ENCODE assay signal across 1 cellular context in genomic region chr3:192409203-192409837, GRCh38.
TF ChIP-seq lines count a peak whose summit lies in the region.

No MANE protein-coding gene starts in this region.

TF ChIP-seq in HEK293, 187 proteins besides CTCF, POLR2A, EP300 and RAD21 (continued from another document and continues in another):
- TF ChIP-seq REST (tag by site-specific recombination; IDR thresholded peaks at IDR 0.05) (peak; percentile 33; the same call in 1 of the 2 replicates), ZSCAN5A (tag by site-specific recombination; IDR thresholded peaks at IDR 0.05) (no peak), HOXA7 (CRISPR knock-in tag; IDR thresholded peaks at IDR 0.05; ENCODE audit: borderline replicate concordance) (no peak), ZNF10 (tag by site-specific recombination; IDR thresholded peaks at IDR 0.05) (0 out of 2 replicates have a peak, but pooled peaks have one; percentile 23), ZNF544 (tag by site-specific recombination; IDR thresholded peaks at IDR 0.05) (no peak), ZNF155 (tag by site-specific recombination; IDR thresholded peaks at IDR 0.05) (no peak), AEBP2 (tag by site-specific recombination; IDR thresholded peaks at IDR 0.05; ENCODE audit: borderline replicate concordance) (no peak), ZNF561 (tag by site-specific recombination; IDR thresholded peaks at IDR 0.05; ENCODE audit: borderline replicate concordance) (0 out of 2 replicates have a peak, but pooled peaks have one; percentile 20), ZNF76 (tag by site-specific recombination; IDR thresholded peaks at IDR 0.05; ENCODE audit: borderline replicate concordance, low read depth) (no peak), ZNF600 (tag by site-specific recombination; IDR thresholded peaks at IDR 0.05) (peak; percentile 85), ZNF747 (tag by site-specific recombination; IDR thresholded peaks at IDR 0.05) (no peak), ZNF324 (tag by site-specific recombination; IDR thresholded peaks at IDR 0.05) (no peak), GLIS2 (tag by site-specific recombination; IDR thresholded peaks at IDR 0.05) (peak; percentile 73; the same call in 1 of the 2 replicates), MEIS1 (CRISPR knock-in tag; IDR thresholded peaks at IDR 0.05; ENCODE audit: borderline replicate concordance) (no peak), ZNF146 (tag by site-specific recombination; IDR thresholded peaks at IDR 0.05) (no peak), ZNF37A (tag by site-specific recombination; IDR thresholded peaks at IDR 0.05) (no peak), ZNF341 (tag by site-specific recombination; IDR thresholded peaks at IDR 0.05; ENCODE audit: low read depth) (no peak), ZNF792 (tag by site-specific recombination; IDR thresholded peaks at IDR 0.05) (no peak), ZBTB11 (tag by site-specific recombination; conservative IDR thresholded peaks at IDR 0.05; ENCODE audit: low read depth) (no peak), ZNF239 (tag by site-specific recombination; IDR thresholded peaks at IDR 0.05) (no peak), GLI2 (tag by site-specific recombination; IDR thresholded peaks at IDR 0.05; ENCODE audit: borderline replicate concordance, low read depth) (no peak), ZNF175 (tag by site-specific recombination; IDR thresholded peaks at IDR 0.05) (no peak), HIC1 (tag by site-specific recombination; IDR thresholded peaks at IDR 0.05) (peak; percentile 45; the same call in 1 of the 2 replicates), ZNF449 (tag by site-specific recombination; IDR thresholded peaks at IDR 0.05) (no peak), ZFP3 (tag by site-specific recombination; IDR thresholded peaks at IDR 0.05; ENCODE audit: low read depth) (no peak), ZSCAN4 (tag by site-specific recombination; IDR thresholded peaks at IDR 0.05) (no peak), ZNF426 (tag by site-specific recombination; IDR thresholded peaks at IDR 0.05) (no peak), ZNF501 (tag by site-specific recombination; IDR thresholded peaks at IDR 0.05) (0 out of 2 replicates have a peak, but pooled peaks have one; percentile 55), ZNF585B (tag by site-specific recombination; IDR thresholded peaks at IDR 0.05) (no peak), ZSCAN16 (tag by site-specific recombination; IDR thresholded peaks at IDR 0.05) (no peak), ZNF707 (tag by site-specific recombination; IDR thresholded peaks at IDR 0.05) (no peak), ZNF677 (tag by site-specific recombination; IDR thresholded peaks at IDR 0.05) (0 out of 2 replicates have a peak, but pooled peaks have one; percentile 22), ZNF837 (tag by site-specific recombination; IDR thresholded peaks at IDR 0.05) (no peak), ZIC2 (tag by site-specific recombination; IDR thresholded peaks at IDR 0.05) (peak; percentile 52), ZNF148 (tag by site-specific recombination; IDR thresholded peaks at IDR 0.05; ENCODE audit: borderline replicate concordance) (no peak), ZNF350 (tag by site-specific recombination; IDR thresholded peaks at IDR 0.05) (no peak), YY1 (tag by site-specific recombination; IDR thresholded peaks at IDR 0.05) (no peak; the same call in 1 of the 2 replicates), MZF1 (tag by site-specific recombination; IDR thresholded peaks at IDR 0.05; ENCODE audit: borderline replicate concordance) (peak; percentile 14; the same call in 1 of the 2 replicates), KLF1 (tag by site-specific recombination; IDR thresholded peaks at IDR 0.05) (no peak), KLF10 (tag by site-specific recombination; IDR thresholded peaks at IDR 0.05) (no peak), IKZF3 (tag by site-specific recombination; IDR thresholded peaks at IDR 0.05) (no peak), ZNF24 (tag by site-specific recombination; IDR thresholded peaks at IDR 0.05) (no peak), ZNF510 (tag by site-specific recombination; IDR thresholded peaks at IDR 0.05; ENCODE audit: insufficient replicate concordance) (no peak), ZEB2 (tag by site-specific recombination; IDR thresholded peaks at IDR 0.05) (0 out of 2 replicates have a peak, but pooled peaks have one; percentile 11), ZNF548 (tag by site-specific recombination; IDR thresholded peaks at IDR 0.05) (no peak), ZNF624 (tag by site-specific recombination; IDR thresholded peaks at IDR 0.05) (no peak), EGR2 (tag by site-specific recombination; IDR thresholded peaks at IDR 0.05; ENCODE audit: low read depth) (no peak; the same call in 1 of the 2 replicates), ZNF621 (tag by site-specific recombination; IDR thresholded peaks at IDR 0.05) (no peak), PRDM1 (tag by site-specific recombination; IDR thresholded peaks at IDR 0.05) (no peak)
